Comparison of ENCODE assay signal across 24 cellular contexts in genomic region chr11:67237574-67237973, GRCh38. TPM values are rescaled to one million over a fixed set of nuclear protein-coding genes. Genes with fewer than 3 reads are reported as not detected.
DNase-seq lines count a peak whose midpoint lies in the region; ATAC-seq, FAIRE-seq and TF ChIP-seq lines count a peak whose summit lies in the region.
"Had no signal": no experiment of that assay in that cellular context is flagged by ENCODE, and none has a peak within 500 bp of the region (broad histone marks: within the 10 kb centered on the region; RNA-seq: fewer than 3 reads in every experiment).

No MANE protein-coding gene starts in this region.

- 90% methylated on average over 1 of the region's 1 CpG for WGBS in K562 (ENCODE audit: insufficient coverage, low coverage, missing lambda C conversion rate)

- in situ Hi-C loops in K562 (cut with MboI): no loop called here

- no peaks in the 10 kb centered on the region for H3K27me3 ChIP-seq in K562 (ENCODE audit: control insufficient read depth in 2 of 2, insufficient read depth in 2 of 2, low read length in 2 of 2)
- H3K27me3 ChIP-seq: BLaER1 treated with 17β-estradiol and CSF1 and Interleukin-3, amounts not matched to agents 10 nM and 100 nM had no signal

- no peak for TF ChIP-seq RAD21 in K562 (CRISPR knock-in tag; conservative IDR thresholded peaks at IDR 0.05 in 1 of 2, IDR thresholded peaks at IDR 0.05 in 1 of 2)

- H3K4me3 ChIP-seq in HEK293 (ENCODE audit: low read depth, low read length): no peak overlapping the region
- no peak overlapping the region for H3K4me3 ChIP-seq in K562
- H3K4me3 ChIP-seq: A549; BLaER1 treated with 17β-estradiol and CSF1 and Interleukin-3, amounts not matched to agents 10 nM and 100 nM; GM12878 had no signal

- TF ChIP-seq EP300 in K562 (IDR thresholded peaks at IDR 0.05; ENCODE audit: low read length): no peak

- CTCF ChIA-PET in HEK293 (lab: Yijun Ruan, JAX): interaction anchor here (0.5 kb wide), 2 partner anchors 180 to 874 kb away, joined by 3 to 4 read pairs; no protein-coding TSS in a partner anchor
- CTCF ChIA-PET in K562 (lab: Yijun Ruan, JAX; ENCODE audit: low intra/inter-chr PET ratio): no interaction called here

- H4K20me1 ChIP-seq in K562 (replicated peaks; ENCODE audit: control insufficient read depth, insufficient read depth, low read length): peaks cover 14% of the 10 kb centered on the region

- DNase-seq in K562 (ENCODE audit: extremely low read depth in 1 of 4, low spot score in 3 of 4) (no peak), GM19240 (ENCODE audit: insufficient read length, low spot score) (no peak)
- DNase-seq in stimulated activated CD4-positive, alpha-beta T cell treated with anti-CD3 and anti-CD28 coated beads, Interleukin-4, amount 100 ng/mL, for 1 hour: no peak
- DNase-seq in effector CD8-positive, alpha-beta T cell (lab: John Stamatoyannopoulos, UW): no peak
- DNase-seq: AML-193; Caco-2; Calu3; CD4-positive, alpha-beta T cell; CD8-positive, alpha-beta T cell; DMS79; DND-41; EL; GDM1 had no signal

- ATAC-seq in K562: no peak
- ATAC-seq: A549; CD8-positive, alpha-beta T cell; GM12878 had no signal

- BruUV-seq in K562 (replicated peaks; lab: Mats Ljungman, UMichigan): no TSS peak

- peaks cover 4 to 8% of the 10 kb centered on the region in 2 experiments; a peak in 2 of 3 replicates for H3K36me3 ChIP-seq in HEK293 (ENCODE audit: control insufficient read depth in 2 of 2, insufficient read depth in 1 of 2, low read length in 2 of 2)
- peaks cover 20% of the 10 kb centered on the region; the same call in 2 of the 3 replicates for H3K36me3 ChIP-seq in K562 (ENCODE audit: control insufficient read depth, insufficient read depth, low read length)

- TF ChIP-seq POLR2A in K562 (conservative IDR thresholded peaks at IDR 0.05): no peak

- H3K27ac ChIP-seq in 22Rv1 (peak overlapping the region; percentile 89; the same call in 1 of the 2 replicates), HEK293 (ENCODE audit: extremely low read depth, low read depth, low read length) (no peak overlapping the region), VCaP (peak overlapping the region; percentile 93), K562 (ENCODE audit: extremely low read depth, low read depth, low read length) (no peak overlapping the region)
- H3K27ac ChIP-seq: A549; BLaER1 treated with 17β-estradiol and CSF1 and Interleukin-3, amounts not matched to agents 10 nM and 100 nM; C4-2B had no signal

- no peak overlapping the region for H2AFZ ChIP-seq in K562 (ENCODE audit: low read depth, low read length)

- no peak for FAIRE-seq in K562 (lab: Jason Lieb, UNC)
- FAIRE-seq: A549, D721Med, GM12878, GM12892, GM18507, GM19239 had no signal

- H3K4me1 ChIP-seq in HEK293 (ENCODE audit: control insufficient read depth, insufficient read depth, low read length) (peaks cover 5% of the 10 kb centered on the region; the same call in 1 of the 2 replicates), K562 (replicated peaks in 1 of 2; ENCODE audit: control insufficient read depth in 2 of 2, insufficient read depth in 2 of 2, low read length in 2 of 2) (peaks cover 8 to 22% of the 10 kb centered on the region in 2 experiments)

- H3K9me1 ChIP-seq in K562 (ENCODE audit: control insufficient read depth, insufficient read depth, low read length): no peaks in the 10 kb centered on the region

- H3K4me2 ChIP-seq in K562 (ENCODE audit: insufficient read depth, low read length): no peak overlapping the region
- H3K4me2 ChIP-seq: A549 had no signal

- TF ChIP-seq CTCF in 22Rv1 (IDR thresholded peaks at IDR 0.05) (no peak), HEK293 (tag by site-specific recombination; IDR thresholded peaks at IDR 0.05) (no peak), VCaP (conservative IDR thresholded peaks at IDR 0.05) (no peak), K562 (IDR thresholded peaks at IDR 0.05 in 2 of 3, conservative IDR thresholded peaks at IDR 0.05 in 1 of 3; ENCODE audit: insufficient read depth in 2 of 3, low read depth in 1 of 3, low read length in 3 of 3) (no peak)

- intact Hi-C loops in K562 (cut with micrococcal nuclease): no loop called here

- H3K9me3 ChIP-seq in HEK293 (ENCODE audit: control insufficient read depth, insufficient read depth, low read depth, low read length): no peaks in the 10 kb centered on the region
- H3K9me3 ChIP-seq in K562 (replicated peaks; ENCODE audit: control insufficient read depth, insufficient read depth, low read depth, low read length): no peaks in the 10 kb centered on the region
- H3K9me3 ChIP-seq: A549; BLaER1 treated with 17β-estradiol and CSF1 and Interleukin-3, amounts not matched to agents 10 nM and 100 nM; Caco-2 had no signal

- POLR2A ChIA-PET in HEK293 (lab: Yijun Ruan, JAX): no interaction called here
- POLR2A ChIA-PET in K562 (lab: Yijun Ruan, JAX): interaction anchor here (0.7 to 1.2 kb wide), 2 partner anchors 9 to 10 kb away, joined by 3 read pairs; no protein-coding TSS in a partner anchor

- H3K9ac ChIP-seq in K562 (ENCODE audit: insufficient read depth in 1 of 2, low read depth in 2 of 2, low read length in 2 of 2): no peak overlapping the region

- H3K79me2 ChIP-seq in K562 (ENCODE audit: control insufficient read depth, insufficient read depth, low read length): peaks cover 34% of the 10 kb centered on the region

TF ChIP-seq in HEK293, 187 proteins besides CTCF, POLR2A, EP300 and RAD21:
- TF ChIP-seq SCRT1 (tag by site-specific recombination; IDR thresholded peaks at IDR 0.05; ENCODE audit: borderline replicate concordance): no peak
- TF ChIP-seq ZNF776 (tag by site-specific recombination; IDR thresholded peaks at IDR 0.05; ENCODE audit: borderline replicate concordance): no peak
- TF ChIP-seq ZNF121 (tag by site-specific recombination; IDR thresholded peaks at IDR 0.05): peak; percentile 60; the same call in 1 of the 2 replicates
- no peak for TF ChIP-seq ZNF792 (tag by site-specific recombination; IDR thresholded peaks at IDR 0.05)

RNA-seq across cellular contexts. Expression of gene GRK2, which starts 28.7 kb away (rescaled TPM):
- 64.7 and 214 TPM in 2 replicates for total RNA-seq in K562 (2011; cell fraction: chromatin; rRNA removed; ENCODE audit: low replicate concordance)
- total RNA-seq in K562 (2011; cell fraction: nucleolus; rRNA removed): 185 and 206 TPM in 2 replicates
- 62.7 and 78.2 TPM in 2 replicates for total RNA-seq in K562 (2011; cell fraction: nucleoplasm; rRNA removed)
- 83.1 and 97.8 TPM in 2 replicates for total RNA-seq in K562 (2014; rRNA removed)
- 27.8 and 41.7 TPM in 2 replicates for total RNA-seq in K562 (2014; rRNA removed; fragmentation: Illumina TruSeq; extraction: Trizol)
- total RNA-seq in K562 (2015; rRNA removed; fragmentation: Illumina TruSeq; extraction: Trizol): 40.6 and 42.2 TPM in 2 replicates
- 93.3 and 95.3 TPM in 2 replicates for total RNA-seq in K562 (2021)
- 63.4 and 98.5 TPM in 2 replicates for polyA plus RNA-seq in K562 (2011; rRNA removed)
- 70.8 and 122 TPM in 2 replicates for polyA plus RNA-seq in K562 (2011; cell fraction: cytosol; rRNA removed)
- 259 and 262 TPM in 2 replicates for polyA plus RNA-seq in K562 (2011; cell fraction: nucleus; rRNA removed)
- polyA plus RNA-seq in K562 (2012): 87.6 and 130 TPM in 2 replicates
- 56.5 and 65.3 TPM in 2 replicates for polyA plus RNA-seq in K562 (2014; fragmentation: Illumina TruSeq; extraction: Trizol)
- polyA plus RNA-seq in K562 (2014; fragmentation: Nextera tagmentation; extraction: Ambion mirVana): under 1 TPM; 0.24 to 0.82 TPM
- polyA plus RNA-seq in K562 (2014; rRNA removed): 95.8 and 96.0 TPM in 2 replicates
- 36.9 and 61.5 TPM in 2 replicates for polyA minus RNA-seq in K562 (2011; rRNA and poly(A)+ RNA removed)
- polyA minus RNA-seq in K562 (2011; cell fraction: cytosol; rRNA and poly(A)+ RNA removed): 89.3 and 92.9 TPM in 2 replicates
- polyA minus RNA-seq in K562 (2011; cell fraction: nucleus; rRNA and poly(A)+ RNA removed): 57.5 and 75.9 TPM in 2 replicates

RNA-seq across cellular contexts. Expression of gene ANKRD13D, which starts 51.5 kb away (rescaled TPM):
- 105 and 289 TPM in 2 replicates for total RNA-seq in K562 (2011; cell fraction: chromatin; rRNA removed; ENCODE audit: low replicate concordance)
- total RNA-seq in K562 (2011; cell fraction: nucleolus; rRNA removed): 185 and 212 TPM in 2 replicates
- total RNA-seq in K562 (2011; cell fraction: nucleoplasm; rRNA removed): 120 and 126 TPM in 2 replicates
- total RNA-seq in K562 (2014; rRNA removed): 28.6 and 30.5 TPM in 2 replicates
- 5.3 and 7.9 TPM in 2 replicates for total RNA-seq in K562 (2014; rRNA removed; fragmentation: Illumina TruSeq; extraction: Trizol)
- 19.6 and 25.1 TPM in 2 replicates for total RNA-seq in K562 (2015; rRNA removed; fragmentation: Illumina TruSeq; extraction: Trizol)
- 37.3 and 40.9 TPM in 2 replicates for total RNA-seq in K562 (2021)
- 22.4 and 36.6 TPM in 2 replicates for polyA plus RNA-seq in K562 (2011; rRNA removed)
- 28.9 and 46.9 TPM in 2 replicates for polyA plus RNA-seq in K562 (2011; cell fraction: cytosol; rRNA removed)
- 147 and 217 TPM in 2 replicates for polyA plus RNA-seq in K562 (2011; cell fraction: nucleus; rRNA removed)
- polyA plus RNA-seq in K562 (2012): 22.5 and 55.8 TPM in 2 replicates
- polyA plus RNA-seq in K562 (2014; fragmentation: Illumina TruSeq; extraction: Trizol): 15.8 and 20.8 TPM in 2 replicates
- 1 to 10 TPM in 1 of 2 experiments, under 1 TPM in 1; 0.94 to 1.9 TPM for polyA plus RNA-seq in K562 (2014; fragmentation: Nextera tagmentation; extraction: Ambion mirVana)
- polyA plus RNA-seq in K562 (2014; rRNA removed): 38.8 and 40.8 TPM in 2 replicates
- 9.5 and 12.1 TPM in 2 replicates for polyA minus RNA-seq in K562 (2011; rRNA and poly(A)+ RNA removed)
- polyA minus RNA-seq in K562 (2011; cell fraction: cytosol; rRNA and poly(A)+ RNA removed): 10.6 and 13.5 TPM in 2 replicates
- polyA minus RNA-seq in K562 (2011; cell fraction: nucleus; rRNA and poly(A)+ RNA removed): 54.4 and 59.6 TPM in 2 replicates

Comparison
In these comparisons a context has a peak if more than half of its experiments do, and no peak if none do; other contexts are left out.
1. H3K27ac ChIP-seq: peak in 22Rv1 (single experiment) and VCaP (single experiment); none in HEK293 (single experiment) and K562 (single experiment).